1 cellular context compared by ENCODE assay signal in the genomic region with DNA sequence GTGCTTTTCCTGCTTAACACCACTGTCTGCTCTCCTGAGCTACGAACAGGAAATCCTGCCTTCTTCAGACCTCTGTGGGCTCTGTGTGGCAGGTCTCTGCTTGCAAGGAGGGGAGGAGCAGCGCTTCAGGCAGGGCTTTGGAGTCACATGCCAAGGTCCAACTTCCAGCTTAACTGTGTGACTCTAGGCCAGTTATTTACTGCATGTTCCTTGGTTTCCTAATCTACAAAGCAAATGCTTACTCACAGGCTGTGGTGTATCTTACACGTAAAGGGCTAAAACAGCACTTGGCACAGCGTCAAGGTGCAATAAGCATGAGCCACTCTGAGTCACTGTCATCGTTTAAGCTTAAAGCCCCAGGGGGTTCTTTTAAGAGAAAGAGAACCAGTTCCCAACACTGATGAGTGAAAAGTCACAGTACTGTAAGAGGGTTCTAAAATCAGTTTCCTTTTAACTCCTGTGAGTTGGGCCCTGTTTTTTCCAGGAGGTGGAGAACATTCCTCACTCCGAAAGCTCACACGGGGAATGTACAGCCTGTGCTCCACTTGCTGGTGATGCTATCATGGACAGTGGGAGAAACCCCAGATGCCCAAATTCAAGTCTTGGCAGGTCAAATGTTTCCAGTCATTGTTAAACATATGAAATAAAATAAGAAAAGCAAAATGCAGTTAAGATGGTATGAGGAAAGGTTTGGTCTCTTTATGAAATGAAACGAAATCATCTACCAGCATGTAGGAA.
TF ChIP-seq lines count a peak whose summit lies in the region.

No MANE protein-coding gene starts in this region.

TF ChIP-seq in Ishikawa, 13 proteins besides CTCF, POLR2A, EP300 and RAD21 (continued from another document):
- TF ChIP-seq, protein P1, sequence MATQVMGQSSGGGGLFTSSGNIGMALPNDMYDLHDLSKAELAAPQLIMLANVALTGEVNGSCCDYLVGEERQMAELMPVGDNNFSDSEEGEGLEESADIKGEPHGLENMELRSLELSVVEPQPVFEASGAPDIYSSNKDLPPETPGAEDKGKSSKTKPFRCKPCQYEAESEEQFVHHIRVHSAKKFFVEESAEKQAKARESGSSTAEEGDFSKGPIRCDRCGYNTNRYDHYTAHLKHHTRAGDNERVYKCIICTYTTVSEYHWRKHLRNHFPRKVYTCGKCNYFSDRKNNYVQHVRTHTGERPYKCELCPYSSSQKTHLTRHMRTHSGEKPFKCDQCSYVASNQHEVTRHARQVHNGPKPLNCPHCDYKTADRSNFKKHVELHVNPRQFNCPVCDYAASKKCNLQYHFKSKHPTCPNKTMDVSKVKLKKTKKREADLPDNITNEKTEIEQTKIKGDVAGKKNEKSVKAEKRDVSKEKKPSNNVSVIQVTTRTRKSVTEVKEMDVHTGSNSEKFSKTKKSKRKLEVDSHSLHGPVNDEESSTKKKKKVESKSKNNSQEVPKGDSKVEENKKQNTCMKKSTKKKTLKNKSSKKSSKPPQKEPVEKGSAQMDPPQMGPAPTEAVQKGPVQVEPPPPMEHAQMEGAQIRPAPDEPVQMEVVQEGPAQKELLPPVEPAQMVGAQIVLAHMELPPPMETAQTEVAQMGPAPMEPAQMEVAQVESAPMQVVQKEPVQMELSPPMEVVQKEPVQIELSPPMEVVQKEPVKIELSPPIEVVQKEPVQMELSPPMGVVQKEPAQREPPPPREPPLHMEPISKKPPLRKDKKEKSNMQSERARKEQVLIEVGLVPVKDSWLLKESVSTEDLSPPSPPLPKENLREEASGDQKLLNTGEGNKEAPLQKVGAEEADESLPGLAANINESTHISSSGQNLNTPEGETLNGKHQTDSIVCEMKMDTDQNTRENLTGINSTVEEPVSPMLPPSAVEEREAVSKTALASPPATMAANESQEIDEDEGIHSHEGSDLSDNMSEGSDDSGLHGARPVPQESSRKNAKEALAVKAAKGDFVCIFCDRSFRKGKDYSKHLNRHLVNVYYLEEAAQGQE (IDR thresholded peaks at IDR 0.05; ENCODE audit: low read depth): no peak
- TF ChIP-seq EGR1 (IDR thresholded peaks at IDR 0.05) (no peak), YY1 (IDR thresholded peaks at IDR 0.05; ENCODE audit: low read depth) (no peak), FOXM1 (IDR thresholded peaks at IDR 0.05; ENCODE audit: borderline replicate concordance, low read depth) (no peak), CREB1 (IDR thresholded peaks at IDR 0.05; ENCODE audit: low read depth) (no peak)
- TF ChIP-seq, protein P2, sequence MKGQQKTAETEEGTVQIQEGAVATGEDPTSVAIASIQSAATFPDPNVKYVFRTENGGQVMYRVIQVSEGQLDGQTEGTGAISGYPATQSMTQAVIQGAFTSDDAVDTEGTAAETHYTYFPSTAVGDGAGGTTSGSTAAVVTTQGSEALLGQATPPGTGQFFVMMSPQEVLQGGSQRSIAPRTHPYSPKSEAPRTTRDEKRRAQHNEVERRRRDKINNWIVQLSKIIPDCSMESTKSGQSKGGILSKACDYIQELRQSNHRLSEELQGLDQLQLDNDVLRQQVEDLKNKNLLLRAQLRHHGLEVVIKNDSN (IDR thresholded peaks at IDR 0.05): peak; percentile 64
- TF ChIP-seq, protein P3, sequence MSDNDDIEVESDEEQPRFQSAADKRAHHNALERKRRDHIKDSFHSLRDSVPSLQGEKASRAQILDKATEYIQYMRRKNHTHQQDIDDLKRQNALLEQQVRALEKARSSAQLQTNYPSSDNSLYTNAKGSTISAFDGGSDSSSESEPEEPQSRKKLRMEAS (IDR thresholded peaks at IDR 0.05): peak; percentile 27; the same call in 1 of the 2 replicates
TF ChIP-seq in Ishikawa: peak in this region for 5.
